ENCODE assay signal across 22 cellular contexts in genomic region chr1:90911353-90911752, GRCh38.
"Had no signal": no experiment of that assay in that cellular context is flagged by ENCODE, and none has a peak within 500 bp of the region (broad histone marks: within the 10 kb centered on the region; RNA-seq: fewer than 3 reads in every experiment).

No MANE protein-coding gene starts in this region.

- H3K27ac ChIP-seq: ascending aorta, body of pancreas, PC-9, VCaP had no signal

- DNase-seq: activated CD4-positive, alpha-beta T cell treated with anti-CD3 and anti-CD28 coated beads for 4 hours; activated CD8-positive, alpha-beta memory T cell treated with anti-CD3 and anti-CD28 coated beads, Interleukin-2, amount 50 U/mL, for 48 hours; activated CD8-positive, alpha-beta T cell treated with anti-CD3 and anti-CD28 coated beads, Interleukin-2, amount 10 ng/mL, durations not matched to agents 7 days and 5 days; activated effector memory CD4-positive, alpha-beta T cell treated with anti-CD3 and anti-CD28 coated beads, Interleukin-2, amount 50 U/mL, for 16 hours; activated naive CD4-positive, alpha-beta T cell treated with Interleukin-2 at 50 U/mL for 16 hours; activated naive CD8-positive, alpha-beta T cell treated with anti-CD3 and anti-CD28 coated beads, Interleukin-2, amount 50 U/mL, for 24 hours; activated T-cell treated with anti-CD3 and anti-CD28 coated beads, Interleukin-2, amount 50 U/mL, for 1 hour; amniotic stem cell; body of pancreas; central memory CD4-positive, alpha-beta T cell; KBM-7; NCI-H1436 treated with DMSO at 0.1 percent for 48 hours; NCI-H187; NCI-H2081; NCI-H510A treated with DMSO at 0.1 percent for 48 hours; NK-92 treated with Interleukin-12 subunit alpha and Interleukin-12 subunit beta, amount 100 ng/mL, for 24 hours; PC-9; SHP77 treated with DMSO at 0.1 percent for 48 hours had no signal

- H3K27me3 ChIP-seq: ascending aorta, body of pancreas had no signal

- ATAC-seq: activated CD8-positive, alpha-beta T cell treated with anti-CD3 and anti-CD28 coated beads, Interleukin-2, amount 10 ng/mL, durations not matched to agents 7 days and 5 days; activated naive CD4-positive, alpha-beta T cell treated with anti-CD3 and anti-CD28 coated beads, Interleukin-2, amount 50 U/mL, for 72 hours; activated naive CD8-positive, alpha-beta T cell treated with anti-CD3 and anti-CD28 coated beads, Interleukin-2, amount 50 U/mL, for 24 hours; body of pancreas had no signal

- FAIRE-seq: bronchial epithelial cell had no signal

- H3K9me3 ChIP-seq: ascending aorta, body of pancreas had no signal

- H3K4me3 ChIP-seq: ascending aorta, body of pancreas, PC-9 had no signal
